In genomic region chr2:204575463-204575862, GRCh38 we compare ENCODE assay signal across 26 cellular contexts.
"Had no signal": no experiment of that assay in that cellular context is flagged by ENCODE, and none has a peak within 500 bp of the region (broad histone marks: within the 10 kb centered on the region; RNA-seq: fewer than 3 reads in every experiment).

No MANE protein-coding gene starts in this region.

- DNase-seq: hippocampal formation; kidney; left colon; left ventricle myocardium inferior; mesendoderm; naive B cell; natural killer cell; nephron progenitor cell; pancreas; posterior cingulate gyrus; retina; right cardiac atrium; stimulated activated CD4-positive, alpha-beta T cell treated with anti-CD3 and anti-CD28 coated beads, Interleukin-12 subunit alpha, Interleukin-12 subunit beta, amount 100 ng/mL, for 4 hours; stimulated activated CD4-positive, alpha-beta T cell treated with anti-CD3 and anti-CD28 coated beads, Interleukin-15, amount 100 ng/mL, for 24 hours; stimulated activated CD4-positive, alpha-beta T cell treated with anti-CD3 and anti-CD28 coated beads, Interleukin-4, amount 100 ng/mL, for 24 hours; stimulated activated naive CD4-positive, alpha-beta T cell; tibial artery; trophoblast cell; upper lobe of right lung had no signal

- H3K4me1 ChIP-seq: pancreas, prostate gland had no signal

- H3K27ac ChIP-seq: left ventricle myocardium inferior, pancreas, prostate gland, suprapubic skin, thoracic aorta, tibial artery, upper lobe of right lung had no signal

- H3K27me3 ChIP-seq: pancreas, suprapubic skin, tibial artery, upper lobe of right lung had no signal

- ATAC-seq: left colon; natural killer cell; pancreas; right cardiac atrium; sciatic nerve; stimulated activated effector memory CD8-positive, alpha-beta T cell treated with anti-CD3 and anti-CD28 coated beads, Interleukin-12 subunit alpha, Interleukin-12 subunit beta, amount 100 ng/mL, for 72 hours; upper lobe of right lung had no signal

- H3K9me3 ChIP-seq: left ventricle myocardium inferior, pancreas, prostate gland, suprapubic skin, thoracic aorta, tibial artery, upper lobe of right lung had no signal

- H3K4me3 ChIP-seq: left ventricle myocardium inferior, lung, pancreas, prostate gland, skin epidermis, suprapubic skin, thoracic aorta, tibial artery, upper lobe of right lung had no signal

- H3K36me3 ChIP-seq: left ventricle myocardium inferior, pancreas, prostate gland, suprapubic skin, thoracic aorta, tibial artery, upper lobe of right lung had no signal
